15 cellular contexts compared by ENCODE assay signal in genomic region chr1:48920741-48921330, GRCh38.
DNase-seq lines count a peak whose midpoint lies in the region; TF ChIP-seq lines count a peak whose summit lies in the region.
"Had no signal": no experiment of that assay in that cellular context is flagged by ENCODE, and none has a peak within 500 bp of the region (broad histone marks: within the 10 kb centered on the region; RNA-seq: fewer than 3 reads in every experiment).

No MANE protein-coding gene starts in this region.

- peak overlapping the region; percentile 77 for H3K27ac ChIP-seq in WERI-Rb-1
- H3K27ac ChIP-seq: BLaER1 had no signal

- DNase-seq in NCI-H1417 treated with DMSO at 0.1 percent for 48 hours (lab: John Stamatoyannopoulos, UW) (peak; percentile 1), NCI-H446 (lab: John Stamatoyannopoulos, UW) (peak; percentile 32 to 91), WERI-Rb-1 (peak; percentile 89), putamen (ENCODE audit: low spot score) (peak; percentile 3), OCI-M2 (lab: John Stamatoyannopoulos, UW; ENCODE audit: unreplicated experiment) (no peak), KG1 (lab: John Stamatoyannopoulos, UW) (no peak)
- no peak for DNase-seq in activated CD4-positive, CD25-positive, alpha-beta regulatory T cell treated with anti-CD3 and anti-CD28 coated beads, Interleukin-2, amount 50 U/mL, for 72 hours
- DNase-seq in effector CD8-positive, alpha-beta T cell (lab: John Stamatoyannopoulos, UW): no peak
- DNase-seq: KBM-7, NCI-H1048, NCI-H187 treated with DMSO at 0.1 percent for 48 hours, NCI-H2227 treated with DMSO at 0.1 percent for 48 hours, NCI-H774, T-helper 1 cell had no signal

- no peaks in the 10 kb centered on the region for H3K36me3 ChIP-seq in WERI-Rb-1
- H3K36me3 ChIP-seq: BLaER1 had no signal

- TF ChIP-seq CTCF in WERI-Rb-1 (IDR thresholded peaks at IDR 0.05; ENCODE audit: low read depth, low read length): no peak

- H3K9me3 ChIP-seq in WERI-Rb-1 (ENCODE audit: severe bottlenecking): no peaks in the 10 kb centered on the region
- H3K9me3 ChIP-seq: BLaER1 had no signal

- H3K27me3 ChIP-seq in WERI-Rb-1 (ENCODE audit: insufficient read depth, low read depth, severe bottlenecking): no peaks in the 10 kb centered on the region
- H3K27me3 ChIP-seq: BLaER1 had no signal

- no peak overlapping the region for H3K4me3 ChIP-seq in WERI-Rb-1 (ENCODE audit: low read depth, low read length)
- H3K4me3 ChIP-seq: BLaER1 had no signal

Comparison
In these comparisons a context has a peak if more than half of its experiments do, and no peak if none do; other contexts are left out.
1. DNase-seq: peak in NCI-H1417 treated with DMSO at 0.1 percent for 48 hours (single experiment), NCI-H446 (2 of 2), WERI-Rb-1 (single experiment) and putamen (single experiment); none in OCI-M2 (single experiment), activated CD4-positive, CD25-positive, alpha-beta regulatory T cell treated with anti-CD3 and anti-CD28 coated beads, Interleukin-2, amount 50 U/mL, for 72 hours (single experiment), effector CD8-positive, alpha-beta T cell (single experiment) and KG1 (single experiment).